15 cellular contexts compared by ENCODE assay signal in the genomic region with DNA sequence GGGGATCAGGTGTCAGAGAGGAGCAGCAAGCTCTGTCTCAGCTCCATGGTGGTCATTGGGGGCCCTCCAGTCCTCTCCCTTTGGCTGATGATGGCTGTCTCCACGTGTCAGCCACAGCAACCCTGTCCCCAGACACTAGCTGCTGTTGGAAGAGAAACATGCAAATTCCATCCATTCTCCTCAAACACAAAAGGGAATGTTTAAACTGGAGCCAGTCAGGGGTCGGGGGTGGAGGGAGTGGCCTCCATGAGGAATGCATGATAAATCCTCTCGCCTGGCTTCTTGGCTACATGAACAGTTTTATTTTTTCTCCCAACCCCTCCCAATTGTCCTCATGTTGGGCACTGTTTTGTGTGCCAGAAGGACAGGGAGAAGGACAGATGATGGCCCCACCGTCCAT.
"Had no signal": no experiment of that assay in that cellular context is flagged by ENCODE, and none has a peak within 500 bp of the region (broad histone marks: within the 10 kb centered on the region; RNA-seq: fewer than 3 reads in every experiment).

No MANE protein-coding gene starts in this region.

- H3K27me3 Mint-ChIP-seq: activated CD4-positive, alpha-beta T cell treated with anti-CD3 and anti-CD28 coated beads, Interleukin-2, amount 10 ng/mL, durations not matched to agents 7 days and 5 days; stimulated activated naive CD8-positive, alpha-beta T cell treated with anti-CD3 and anti-CD28 coated beads, Interleukin-15, Interleukin-2, amounts not matched to agents 100 ng/mL and 50 ng/mL, for 24 hours had no signal

- H3K9me3 Mint-ChIP-seq: activated CD4-positive, alpha-beta T cell treated with anti-CD3 and anti-CD28 coated beads, Interleukin-2, amount 10 ng/mL, durations not matched to agents 7 days and 5 days; activated T-helper 1 cell treated with anti-CD3 and anti-CD28 coated beads, Interleukin-12 subunit alpha, Interleukin-12 subunit beta, Interleukin-2, Interleukin-4 antibody, amounts not matched to agents 30 ng/mL and 10 ng/mL and 1 ng/mL, durations not matched to agents 14 hours and 24 hours and 36 hours; neural crest cell; stimulated activated naive CD8-positive, alpha-beta T cell treated with anti-CD3 and anti-CD28 coated beads, Interleukin-15, Interleukin-2, amounts not matched to agents 100 ng/mL and 50 ng/mL, for 24 hours; T-helper 2 cell treated with Interferon-gamma antibody and Interleukin-4, amounts not matched to agents 5 μg/mL and 100 μg/mL, for 36 hours had no signal

- H3K4me3 Mint-ChIP-seq: activated CD4-positive, alpha-beta T cell treated with anti-CD3 and anti-CD28 coated beads, Interleukin-2, amount 10 ng/mL, durations not matched to agents 7 days and 5 days; activated T-helper 1 cell treated with anti-CD3 and anti-CD28 coated beads, Interleukin-12 subunit alpha, Interleukin-12 subunit beta, Interleukin-2, Interleukin-4 antibody, amounts not matched to agents 30 ng/mL and 10 ng/mL and 1 ng/mL, durations not matched to agents 14 hours and 24 hours and 36 hours; neural crest cell; stimulated activated naive CD8-positive, alpha-beta T cell treated with anti-CD3 and anti-CD28 coated beads, Interleukin-15, Interleukin-2, amounts not matched to agents 100 ng/mL and 50 ng/mL, for 24 hours; T-helper 2 cell treated with Interferon-gamma antibody and Interleukin-4, amounts not matched to agents 5 μg/mL and 100 μg/mL, for 36 hours had no signal

- H3K4me3 ChIP-seq: lower lobe of right lung, pancreas, sigmoid colon, spleen, upper lobe of left lung had no signal

- H3K27me3 ChIP-seq: pancreas, upper lobe of left lung had no signal

- H3K36me3 ChIP-seq: lower lobe of right lung, pancreas, sigmoid colon, spleen, upper lobe of left lung had no signal

- ATAC-seq: left cardiac atrium, lower lobe of right lung, pancreas had no signal

- H3K9me3 ChIP-seq: lower lobe of right lung, pancreas, sigmoid colon, spleen, upper lobe of left lung had no signal

- H3K27ac Mint-ChIP-seq: activated CD4-positive, alpha-beta T cell treated with anti-CD3 and anti-CD28 coated beads, Interleukin-2, amount 10 ng/mL, durations not matched to agents 7 days and 5 days; activated T-helper 1 cell treated with anti-CD3 and anti-CD28 coated beads, Interleukin-12 subunit alpha, Interleukin-12 subunit beta, Interleukin-2, Interleukin-4 antibody, amounts not matched to agents 30 ng/mL and 10 ng/mL and 1 ng/mL, durations not matched to agents 14 hours and 24 hours and 36 hours; stimulated activated naive CD8-positive, alpha-beta T cell treated with anti-CD3 and anti-CD28 coated beads, Interleukin-15, Interleukin-2, amounts not matched to agents 100 ng/mL and 50 ng/mL, for 24 hours; T-helper 2 cell treated with Interferon-gamma antibody and Interleukin-4, amounts not matched to agents 5 μg/mL and 100 μg/mL, for 36 hours had no signal

- H3K4me1 ChIP-seq: lower lobe of right lung, pancreas, sigmoid colon, upper lobe of left lung had no signal

- DNase-seq: activated CD4-positive, alpha-beta T cell treated with anti-CD3 and anti-CD28 coated beads, Interleukin-2, amount 10 ng/mL, durations not matched to agents 7 days and 5 days; activated naive CD4-positive, alpha-beta T cell treated with Interleukin-2 at 50 U/mL for 16 hours; erythroblast; hypothalamus; left cardiac atrium; lower lobe of right lung; midbrain; pancreas; sigmoid colon; spleen; upper lobe of left lung had no signal

- H3K27ac ChIP-seq: lower lobe of right lung, pancreas, sigmoid colon, spleen, upper lobe of left lung had no signal
